Comparison of ENCODE assay signal across 20 cellular contexts in genomic region chr4:103074039-103074438, GRCh38. TPM values are rescaled to one million over a fixed set of nuclear protein-coding genes. Genes with fewer than 3 reads are reported as not detected.
DNase-seq lines count a peak whose midpoint lies in the region; ATAC-seq and TF ChIP-seq lines count a peak whose summit lies in the region.
"Had no signal": no experiment of that assay in that cellular context is flagged by ENCODE, and none has a peak within 500 bp of the region (broad histone marks: within the 10 kb centered on the region; RNA-seq: fewer than 3 reads in every experiment).

No MANE protein-coding gene starts in this region.

- ATAC-seq in activated T-cell treated with anti-CD3 and anti-CD28 coated beads, Interleukin-2, amount 50 U/mL, for 4 hours: no peak
- ATAC-seq in activated B cell treated with CpG ODN at 0.5 μM for 24 hours (ENCODE audit: low read depth): no peak
- ATAC-seq in HG02981 (IDR thresholded peaks at IDR 0.05; ENCODE audit: unreplicated experiment): no peak
- ATAC-seq: left ventricle myocardium superior, pancreas had no signal

- peak overlapping the region; percentile 91 for H3K4me3 Mint-ChIP-seq in activated T-cell treated with anti-CD3 and anti-CD28 coated beads, Interleukin-2, amount 50 U/mL, for 4 hours
- H3K4me3 Mint-ChIP-seq in activated B cell treated with CpG ODN at 0.5 μM for 24 hours (no peak overlapping the region), nephron (peak overlapping the region in 2 of 3 experiments; percentile 14 to 46)
- H3K4me3 Mint-ChIP-seq: H9 had no signal

- in situ Hi-C loops in GM23248 (cut with MboI) (no loop called here), G401 (cut with HindIII; ENCODE audit: low sequenced_read_pairs) (no loop called here)

- H3K27ac Mint-ChIP-seq in activated B cell treated with CpG ODN at 0.5 μM for 24 hours: peak overlapping the region; percentile 99
- H3K27ac Mint-ChIP-seq in nephron: no peak overlapping the region
- H3K27ac Mint-ChIP-seq: H9 had no signal

- H3K9me3 ChIP-seq in GM23248 (ENCODE audit: low read depth): no peaks in the 10 kb centered on the region
- H3K9me3 ChIP-seq: pancreas, suprapubic skin had no signal

- H3K36me3 ChIP-seq in GM23248 (ENCODE audit: low read depth): no peaks in the 10 kb centered on the region
- H3K36me3 ChIP-seq: pancreas, suprapubic skin had no signal

- H3K4me2 ChIP-seq in GM23248 (ENCODE audit: unreplicated experiment): peak overlapping the region; percentile 78

- peaks cover 29% of the 10 kb centered on the region for H3F3A ChIP-seq in GM23248 (ENCODE audit: insufficient read depth)

- H2AFZ ChIP-seq in GM23248: no peak overlapping the region

- H3K9ac ChIP-seq in GM23248: no peak overlapping the region

- DNase-seq in activated T-cell treated with anti-CD3 and anti-CD28 coated beads, Interleukin-2, amount 50 U/mL, for 4 hours: no peak
- no peak for DNase-seq in activated T-cell treated with anti-CD3 and anti-CD28 coated beads, Interleukin-2, amount 50 U/mL, for 1 hour
- no peak for DNase-seq in GM23248
- DNase-seq in activated B cell treated with CpG ODN at 0.5 μM for 24 hours: no peak
- DNase-seq in NOMO-1 treated with DMSO at 0.1 percent for 48 hours (lab: John Stamatoyannopoulos, UW; ENCODE audit: unreplicated experiment): no peak
- DNase-seq in G401 (ENCODE audit: low spot score): no peak
- DNase-seq: activated CD8-positive, alpha-beta memory T cell treated with anti-CD3 and anti-CD28 coated beads, Interleukin-2, amount 50 U/mL, for 4 hours; amniotic stem cell; effector CD8-positive, alpha-beta T cell; glutamatergic neuron; H9; left ventricle myocardium superior; NCI-H1694; NCI-H226; pancreas had no signal

- TF ChIP-seq CTCF in activated B cell treated with CpG ODN at 0.5 μM for 24 hours (IDR thresholded peaks at IDR 0.05) (no peak), nephron (IDR thresholded peaks at IDR 0.05; ENCODE audit: unreplicated experiment in 3 of 3) (no peak)

- H3K4me1 ChIP-seq in GM23248 (ENCODE audit: insufficient read depth): peaks cover 29% of the 10 kb centered on the region

- no peaks in the 10 kb centered on the region for H4K20me1 ChIP-seq in GM23248 (ENCODE audit: insufficient read depth)

- peaks cover 38% of the 10 kb centered on the region for H3K4me1 Mint-ChIP-seq in activated T-cell treated with anti-CD3 and anti-CD28 coated beads, Interleukin-2, amount 50 U/mL, for 4 hours (ENCODE audit: low read depth)
- H3K4me1 Mint-ChIP-seq in activated B cell treated with CpG ODN at 0.5 μM for 24 hours (peaks cover 44% of the 10 kb centered on the region), nephron (peaks cover 14% of the 10 kb centered on the region)

- H3K79me2 ChIP-seq in GM23248 (ENCODE audit: insufficient read depth): peaks cover 81% of the 10 kb centered on the region

- H3K36me3 Mint-ChIP-seq in activated T-cell treated with anti-CD3 and anti-CD28 coated beads, Interleukin-2, amount 50 U/mL, for 4 hours (ENCODE audit: insufficient read depth): peaks cover 2% of the 10 kb centered on the region
- H3K36me3 Mint-ChIP-seq in activated B cell treated with CpG ODN at 0.5 μM for 24 hours (ENCODE audit: low read depth) (peaks cover 14% of the 10 kb centered on the region), nephron (ENCODE audit: low read depth) (peaks cover 9% of the 10 kb centered on the region)

- H3K27ac ChIP-seq in GM23248: 0 out of 2 replicates have a peak overlapping the region, but pooled peaks have one; percentile 89
- H3K27ac ChIP-seq: pancreas, suprapubic skin had no signal

- no peaks in the 10 kb centered on the region for H3K27me3 Mint-ChIP-seq in activated T-cell treated with anti-CD3 and anti-CD28 coated beads, Interleukin-2, amount 50 U/mL, for 4 hours (ENCODE audit: low read depth)
- H3K27me3 Mint-ChIP-seq in activated B cell treated with CpG ODN at 0.5 μM for 24 hours: no peaks in the 10 kb centered on the region
- no peaks in the 10 kb centered on the region for H3K27me3 Mint-ChIP-seq in nephron (ENCODE audit: low read depth)
- H3K27me3 Mint-ChIP-seq: central memory CD8-positive, alpha-beta T cell had no signal

- POLR2A ChIA-PET in activated B cell treated with CpG ODN at 0.5 μM for 24 hours (lab: Charles Lee): no interaction called here

- CTCF ChIA-PET in activated B cell treated with CpG ODN at 0.5 μM for 24 hours (lab: Charles Lee): no interaction called here

- no peaks in the 10 kb centered on the region for H3K9me3 Mint-ChIP-seq in activated T-cell treated with anti-CD3 and anti-CD28 coated beads, Interleukin-2, amount 50 U/mL, for 4 hours
- H3K9me3 Mint-ChIP-seq in activated B cell treated with CpG ODN at 0.5 μM for 24 hours: no peaks in the 10 kb centered on the region
- no peaks in the 10 kb centered on the region for H3K9me3 Mint-ChIP-seq in nephron
- H3K9me3 Mint-ChIP-seq: central memory CD8-positive, alpha-beta T cell; H9 had no signal

- H3K4me3 ChIP-seq in GM23248: no peak overlapping the region
- H3K4me3 ChIP-seq: pancreas, suprapubic skin had no signal

- intact Hi-C loops in activated B cell treated with CpG ODN at 0.5 μM for 24 hours (cut with micrococcal nuclease): loop anchor here (2.0 kb wide), 1 partner anchor 573 kb away; the partner anchor contains the start of gene NFKB1

- no peaks in the 10 kb centered on the region for H3K27me3 ChIP-seq in GM23248 (replicated peaks; ENCODE audit: insufficient read depth)
- H3K27me3 ChIP-seq: pancreas, suprapubic skin had no signal

- no peaks in the 10 kb centered on the region for H3K9me2 ChIP-seq in GM23248 (ENCODE audit: insufficient read depth)

RNA-seq across cellular contexts. Expression of gene SLC9B2, which starts 2.5 kb away (rescaled TPM):
- total RNA-seq in activated T-cell treated with anti-CD3 and anti-CD28 coated beads, Interleukin-2, amount 50 U/mL, for 4 hours: 10 to 100 TPM; 41.7 to 47.0 (median 44.4) TPM
- total RNA-seq in GM23248 (2014; rRNA removed; shearing (Covaris generic)): 17.5 and 30.9 TPM in 2 replicates
- 23.6 and 23.7 TPM in 2 replicates for polyA plus RNA-seq in GM23248 (2016; fragmentation: Nextera tagmentation; extraction: Ambion mirVana)
- total RNA-seq in activated B cell treated with CpG ODN at 0.5 μM for 24 hours: 31.3 and 33.4 TPM in 2 replicates
- 13.4 and 14.6 TPM in 2 replicates for total RNA-seq in G401 (2014; rRNA removed; shearing (Covaris generic))

RNA-seq across cellular contexts. Expression of gene BDH2, which starts 25.6 kb away (rescaled TPM):
- total RNA-seq in activated T-cell treated with anti-CD3 and anti-CD28 coated beads, Interleukin-2, amount 50 U/mL, for 4 hours: 1 to 10 TPM; 6.7 to 9.0 (median 7.3) TPM
- total RNA-seq in GM23248 (2014; rRNA removed; shearing (Covaris generic)): 57.9 and 63.0 TPM in 2 replicates
- 64.9 and 71.1 TPM in 2 replicates for polyA plus RNA-seq in GM23248 (2016; fragmentation: Nextera tagmentation; extraction: Ambion mirVana)
- total RNA-seq in activated B cell treated with CpG ODN at 0.5 μM for 24 hours: 5.1 and 6.5 TPM in 2 replicates
- total RNA-seq in G401 (2014; rRNA removed; shearing (Covaris generic)): 56.0 and 72.1 TPM in 2 replicates

RNA-seq across cellular contexts. Expression of gene SLC9B1, which starts 54.5 kb away (rescaled TPM):
- total RNA-seq in activated T-cell treated with anti-CD3 and anti-CD28 coated beads, Interleukin-2, amount 50 U/mL, for 4 hours: under 1 TPM; 0.47 to 0.68 (median 0.56) TPM
- total RNA-seq in GM23248 (2014; rRNA removed; shearing (Covaris generic)): not detected in 2 replicates
- 0.19 and 0.51 TPM in 2 replicates for polyA plus RNA-seq in GM23248 (2016; fragmentation: Nextera tagmentation; extraction: Ambion mirVana)
- total RNA-seq in activated B cell treated with CpG ODN at 0.5 μM for 24 hours: 1.2 and 2.5 TPM in 2 replicates
- total RNA-seq in G401 (2014; rRNA removed; shearing (Covaris generic)): not detected in 2 replicates
- total RNA-seq: HT-29 had no signal
